ENCODE assay signal across 8 cellular contexts in the genomic region with DNA sequence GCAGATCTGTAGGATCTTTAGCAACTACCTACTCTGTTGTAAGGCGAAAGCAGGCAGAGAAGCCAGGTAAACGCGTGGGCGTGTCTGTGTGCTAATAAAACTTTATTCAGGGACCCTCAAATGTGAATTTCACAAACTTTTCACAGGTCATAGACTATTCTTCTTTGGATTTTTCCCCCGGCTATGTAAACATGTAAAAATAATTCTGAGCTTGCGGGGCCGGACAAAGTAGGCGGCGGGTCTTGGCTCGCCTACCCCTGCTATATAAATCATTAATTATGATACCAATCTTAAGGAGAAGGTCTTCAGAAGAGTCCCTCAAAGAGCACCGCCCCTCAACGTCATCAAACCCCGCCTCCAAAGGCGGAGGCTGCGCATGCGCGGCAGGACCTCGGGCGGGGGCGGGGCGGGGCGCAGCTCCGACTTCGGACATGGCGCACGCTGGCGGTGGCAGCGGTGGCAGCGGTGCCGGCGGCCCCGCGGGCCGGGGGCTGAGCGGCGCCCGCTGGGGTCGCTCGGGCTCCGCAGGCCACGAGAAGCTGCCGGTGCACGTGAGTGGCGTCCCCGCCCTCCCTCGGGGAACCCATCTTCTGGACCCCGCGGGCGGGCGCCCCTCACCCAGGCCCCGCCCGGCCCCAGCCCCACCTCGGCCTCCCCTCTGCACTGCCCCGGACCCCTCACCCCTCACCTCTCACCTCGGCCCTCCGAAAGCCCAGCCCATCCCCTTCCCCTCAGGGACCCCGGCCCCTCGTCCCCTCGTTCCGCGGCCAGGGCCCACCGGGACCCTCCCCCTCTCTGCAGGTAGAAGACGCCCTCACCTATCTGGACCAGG. TPM values are rescaled to one million over a fixed set of nuclear protein-coding genes. Genes with fewer than 3 reads are reported as not detected.
DNase-seq lines count a peak whose midpoint lies in the region; ATAC-seq, FAIRE-seq and TF ChIP-seq lines count a peak whose summit lies in the region.

A gene with protein sequence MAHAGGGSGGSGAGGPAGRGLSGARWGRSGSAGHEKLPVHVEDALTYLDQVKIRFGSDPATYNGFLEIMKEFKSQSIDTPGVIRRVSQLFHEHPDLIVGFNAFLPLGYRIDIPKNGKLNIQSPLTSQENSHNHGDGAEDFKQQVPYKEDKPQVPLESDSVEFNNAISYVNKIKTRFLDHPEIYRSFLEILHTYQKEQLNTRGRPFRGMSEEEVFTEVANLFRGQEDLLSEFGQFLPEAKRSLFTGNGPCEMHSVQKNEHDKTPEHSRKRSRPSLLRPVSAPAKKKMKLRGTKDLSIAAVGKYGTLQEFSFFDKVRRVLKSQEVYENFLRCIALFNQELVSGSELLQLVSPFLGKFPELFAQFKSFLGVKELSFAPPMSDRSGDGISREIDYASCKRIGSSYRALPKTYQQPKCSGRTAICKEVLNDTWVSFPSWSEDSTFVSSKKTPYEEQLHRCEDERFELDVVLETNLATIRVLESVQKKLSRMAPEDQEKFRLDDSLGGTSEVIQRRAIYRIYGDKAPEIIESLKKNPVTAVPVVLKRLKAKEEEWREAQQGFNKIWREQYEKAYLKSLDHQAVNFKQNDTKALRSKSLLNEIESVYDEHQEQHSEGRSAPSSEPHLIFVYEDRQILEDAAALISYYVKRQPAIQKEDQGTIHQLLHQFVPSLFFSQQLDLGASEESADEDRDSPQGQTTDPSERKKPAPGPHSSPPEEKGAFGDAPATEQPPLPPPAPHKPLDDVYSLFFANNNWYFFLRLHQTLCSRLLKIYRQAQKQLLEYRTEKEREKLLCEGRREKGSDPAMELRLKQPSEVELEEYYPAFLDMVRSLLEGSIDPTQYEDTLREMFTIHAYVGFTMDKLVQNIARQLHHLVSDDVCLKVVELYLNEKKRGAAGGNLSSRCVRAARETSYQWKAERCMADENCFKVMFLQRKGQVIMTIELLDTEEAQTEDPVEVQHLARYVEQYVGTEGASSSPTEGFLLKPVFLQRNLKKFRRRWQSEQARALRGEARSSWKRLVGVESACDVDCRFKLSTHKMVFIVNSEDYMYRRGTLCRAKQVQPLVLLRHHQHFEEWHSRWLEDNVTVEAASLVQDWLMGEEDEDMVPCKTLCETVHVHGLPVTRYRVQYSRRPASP (plus strand): TSS at position 409 of the 832 bp plus-strand sequence. CDS start 23 bp downstream, at position 432.

- intact Hi-C loops in HepG2 (cut with micrococcal nuclease; ENCODE audit: unreplicated experiment): no loop called here

- WGBS in HepG2 (ENCODE audit: low lambda C conversion rate): under 1% methylated on average over 25 of the region's 63 CpGs

- H3K9me3 ChIP-seq in HepG2 (ENCODE audit: low read length): no peaks in the 10 kb centered on the region

- no peaks in the 10 kb centered on the region for H4K20me1 ChIP-seq in HepG2 (ENCODE audit: insufficient read depth, low read length)

- H3K27me3 ChIP-seq in HepG2 (ENCODE audit: control insufficient read depth in 1 of 2, insufficient read depth in 2 of 2, low read length in 2 of 2): no peaks in the 10 kb centered on the region; a peak in 2 of 5 replicates

- no peak for TF ChIP-seq CTCF in GM10248 (IDR thresholded peaks at IDR 0.05; ENCODE audit: control extremely low read depth, extremely low read depth, low read depth, missing control alignments)
- no peak for TF ChIP-seq CTCF in HepG2 (CRISPR knock-in tag; IDR thresholded peaks at IDR 0.05)

- H3K36me3 Mint-ChIP-seq in activated CD4-positive, alpha-beta memory T cell treated with anti-CD3 and anti-CD28 coated beads, Interleukin-2, amount 10 ng/mL, durations not matched to agents 7 days and 5 days (ENCODE audit: low read depth): peaks cover 14% of the 10 kb centered on the region

- H3K4me3 Mint-ChIP-seq in activated CD4-positive, alpha-beta memory T cell treated with anti-CD3 and anti-CD28 coated beads, Interleukin-2, amount 10 ng/mL, durations not matched to agents 7 days and 5 days: peak within 1 kb of the TSS; percentile 83

- DNase-seq in GM10248 (ENCODE audit: extremely low spot score) (peak; percentile 96), NCI-H82 (lab: John Stamatoyannopoulos, UW) (peak; percentile 96), dermis microvascular lymphatic vessel endothelial cell (ENCODE audit: low read depth in 2 of 2) (peak; percentile 51 to 86), HepG2 (ENCODE audit: low spot score) (peak; percentile 77)
- peak; percentile 91 for DNase-seq in activated CD4-positive, alpha-beta memory T cell treated with anti-CD3 and anti-CD28 coated beads, Interleukin-2, amount 10 ng/mL, durations not matched to agents 7 days and 5 days
- DNase-seq in stimulated activated CD4-positive, alpha-beta T cell treated with anti-CD3 and anti-CD28 coated beads, Interleukin-2, amount 100 ng/mL, for 4 hours (ENCODE audit: low read depth): peak; percentile 83

- FAIRE-seq in HepG2 (lab: Jason Lieb, UNC): no peak

- H3K27ac ChIP-seq in HepG2 (ENCODE audit: extremely low read length, insufficient read depth, low read length): peak within 1 kb of the TSS; percentile 33

- in situ Hi-C loops in HepG2 (cut with HindIII; ENCODE audit: extremely low pct_ligation_motif_present, low pct_unique_long_range_greater_than_20kb): no loop called here

- peak within 1 kb of the TSS; percentile 94 for H2AFZ ChIP-seq in HepG2 (ENCODE audit: low read length)

- peak within 1 kb of the TSS; percentile 66 for H3K27ac Mint-ChIP-seq in activated CD4-positive, alpha-beta memory T cell treated with anti-CD3 and anti-CD28 coated beads, Interleukin-2, amount 10 ng/mL, durations not matched to agents 7 days and 5 days

- H3K4me1 ChIP-seq in HepG2 (ENCODE audit: insufficient read depth, low read length): peaks cover 26% of the 10 kb centered on the region

- CTCF ChIA-PET in GM10248 (lab: Yijun Ruan, JAX) (interaction anchor here (1.0 kb wide), 1 partner anchor 239 kb away, joined by 3 read pairs; no protein-coding TSS in a partner anchor), HepG2 (lab: Yijun Ruan, JAX; ENCODE audit: low intra/inter-chr PET ratio, low total read pairs) (no interaction called here)
- CTCF ChIA-PET in activated CD4-positive, alpha-beta memory T cell treated with anti-CD3 and anti-CD28 coated beads, Interleukin-2, amount 10 ng/mL, durations not matched to agents 7 days and 5 days (lab: Charles Lee): interaction anchor here (0.6 kb wide), 1 partner anchor 57 kb away, joined by 3 read pairs; no protein-coding TSS in a partner anchor

- peaks cover 24% of the 10 kb centered on the region for H3K27me3 Mint-ChIP-seq in activated CD4-positive, alpha-beta memory T cell treated with anti-CD3 and anti-CD28 coated beads, Interleukin-2, amount 10 ng/mL, durations not matched to agents 7 days and 5 days

- no TSS peak for BruUV-seq in HepG2 (replicated peaks; lab: Mats Ljungman, UMichigan)

- no peaks in the 10 kb centered on the region for H3K9me3 Mint-ChIP-seq in activated CD4-positive, alpha-beta memory T cell treated with anti-CD3 and anti-CD28 coated beads, Interleukin-2, amount 10 ng/mL, durations not matched to agents 7 days and 5 days

- TF ChIP-seq RAD21 in HepG2 (CRISPR knock-in tag; IDR thresholded peaks at IDR 0.05): no peak

- ATAC-seq in HG03439 (IDR thresholded peaks at IDR 0.05; ENCODE audit: unreplicated experiment) (peak; percentile 70), HepG2 (peak; percentile 78), HG03095 (IDR thresholded peaks at IDR 0.05; ENCODE audit: unreplicated experiment) (no peak)

- H3K4me1 Mint-ChIP-seq in activated CD4-positive, alpha-beta memory T cell treated with anti-CD3 and anti-CD28 coated beads, Interleukin-2, amount 10 ng/mL, durations not matched to agents 7 days and 5 days: peaks cover 36% of the 10 kb centered on the region

- POLR2A ChIA-PET in GM10248 (lab: Yijun Ruan, JAX): no interaction called here
- POLR2A ChIA-PET in activated CD4-positive, alpha-beta memory T cell treated with anti-CD3 and anti-CD28 coated beads, Interleukin-2, amount 10 ng/mL, durations not matched to agents 7 days and 5 days (lab: Charles Lee): interaction anchor here (1.0 to 1.1 kb wide), 2 partner anchors 170 to 360 kb away, joined by 3 read pairs; a partner anchor contains a TSS
- POLR2A ChIA-PET in HepG2 (lab: Yijun Ruan, JAX): no interaction called here

- TF ChIP-seq POLR2A in HepG2 (IDR thresholded peaks at IDR 0.05; ENCODE audit: insufficient read depth in 1 of 2, low read depth in 2 of 2, low read length in 2 of 2): peak in 1 of 2 experiments; percentile 81; a peak in 2 of 4 replicates

- H3K36me3 ChIP-seq in HepG2 (replicated peaks in 1 of 2; ENCODE audit: control insufficient read depth in 1 of 2, insufficient read depth in 2 of 2, low read length in 2 of 2): peaks cover 13 to 21% of the 10 kb centered on the region in 2 experiments

- H3K4me2 ChIP-seq in HepG2 (ENCODE audit: low read depth, low read length): peak within 1 kb of the TSS; percentile 89

- peak within 1 kb of the TSS; percentile 86 for H3K9ac ChIP-seq in HepG2 (ENCODE audit: insufficient read depth, low read depth, low read length)

- peak within 1 kb of the TSS; percentile 94 to 98 (median 96) for H3K4me3 ChIP-seq in HepG2 (replicated peaks in 1 of 3; ENCODE audit: insufficient read depth in 1 of 3, low read depth in 2 of 3, low read length in 3 of 3)

- TF ChIP-seq EP300 in HepG2 (IDR thresholded peaks at IDR 0.05; ENCODE audit: low read depth in 2 of 2, low read length in 2 of 2) (no peak), HepG2 (CRISPR knock-in tag; IDR thresholded peaks at IDR 0.05; ENCODE audit: borderline replicate concordance) (no peak)

- H3K79me2 ChIP-seq in HepG2 (ENCODE audit: insufficient read depth, low read length): peaks cover 11% of the 10 kb centered on the region

RNA-seq across cellular contexts. Expression of the gene that starts here (rescaled TPM):
- total RNA-seq in activated CD4-positive, alpha-beta memory T cell treated with anti-CD3 and anti-CD28 coated beads, Interleukin-2, amount 10 ng/mL, durations not matched to agents 7 days and 5 days: 10 to 100 TPM; 25.8 to 28.1 TPM
- total RNA-seq in dermis microvascular lymphatic vessel endothelial cell (14.4 and 40.0 TPM in 2 replicates), HepG2 (2016; rRNA removed; fragmentation: Illumina TruSeq; extraction: Trizol) (7.9 and 12.9 TPM in 2 replicates)
- total RNA-seq in HepG2 (2016; cell fraction: cytosol; rRNA removed; fragmentation: Illumina TruSeq; extraction: Trizol; ENCODE audit: low read depth): 7.1 and 7.5 TPM in 2 replicates
- total RNA-seq in HepG2 (2016; cell fraction: insoluble cytoplasmic fraction; rRNA removed; fragmentation: Illumina TruSeq; extraction: Trizol): 6.8 and 11.8 TPM in 2 replicates
- 4.9 and 5.8 TPM in 2 replicates for total RNA-seq in HepG2 (2016; cell fraction: membrane; rRNA removed; fragmentation: Illumina TruSeq; extraction: Trizol)
- 19.4 and 21.7 TPM in 2 replicates for total RNA-seq in HepG2 (2016; cell fraction: nucleus; rRNA removed; fragmentation: Illumina TruSeq; extraction: Trizol)
- polyA plus RNA-seq in HepG2 (2011; rRNA removed): 25.7 and 35.8 TPM in 2 replicates
- 6.9 and 8.5 TPM in 2 replicates for polyA plus RNA-seq in HepG2 (2011; cell fraction: cytosol; rRNA removed)
- polyA plus RNA-seq in HepG2 (2011; cell fraction: nucleus; rRNA removed): 269 and 298 TPM in 2 replicates
- polyA plus RNA-seq in HepG2 (2012): 26.2 and 29.5 TPM in 2 replicates
- polyA plus RNA-seq in HepG2 (2016; cell fraction: cytosol; fragmentation: Illumina TruSeq; extraction: Trizol; ENCODE audit: low read depth): 1.0 and 1.1 TPM in 2 replicates
- polyA plus RNA-seq in HepG2 (2016; cell fraction: insoluble cytoplasmic fraction; fragmentation: Illumina TruSeq; extraction: Trizol; ENCODE audit: low read depth): 9.3 and 9.9 TPM in 2 replicates
- polyA plus RNA-seq in HepG2 (2016; cell fraction: membrane; fragmentation: Illumina TruSeq; extraction: Trizol; ENCODE audit: low read depth): 2.2 and 2.3 TPM in 2 replicates
- 71.8 and 84.2 TPM in 2 replicates for polyA plus RNA-seq in HepG2 (2016; cell fraction: nucleus; fragmentation: Illumina TruSeq; extraction: Trizol; ENCODE audit: insufficient read depth, low read depth)
- 17.6 and 36.5 TPM in 2 replicates for polyA minus RNA-seq in HepG2 (2011; rRNA and poly(A)+ RNA removed; ENCODE audit: low replicate concordance)
- 7.9 and 9.8 TPM in 2 replicates for polyA minus RNA-seq in HepG2 (2011; cell fraction: cytosol; rRNA and poly(A)+ RNA removed)
- 62.6 and 67.4 TPM in 2 replicates for polyA minus RNA-seq in HepG2 (2011; cell fraction: nucleus; rRNA and poly(A)+ RNA removed)
